3 cellular contexts compared by ENCODE assay signal in genomic region chr2:80258321-80258720, GRCh38.
TF ChIP-seq lines count a peak whose summit lies in the region.

No MANE protein-coding gene starts in this region.

TF ChIP-seq in SK-N-SH, 30 proteins besides CTCF, POLR2A, EP300 and RAD21:
- TF ChIP-seq RXRA (IDR thresholded peaks at IDR 0.05; ENCODE audit: borderline replicate concordance, low read depth): no peak
- peak; percentile 68 for TF ChIP-seq GATA2 (CRISPR knock-in tag; IDR thresholded peaks at IDR 0.05)
- TF ChIP-seq POLR2AphosphoS5 (IDR thresholded peaks at IDR 0.05; ENCODE audit: low read depth, low read length): no peak

TF ChIP-seq in SK-N-SH treated with all-trans-retinoic acid at 6 μM for 48 hours, 23 proteins besides CTCF, POLR2A, EP300 and RAD21:
- TF ChIP-seq, protein P1, sequence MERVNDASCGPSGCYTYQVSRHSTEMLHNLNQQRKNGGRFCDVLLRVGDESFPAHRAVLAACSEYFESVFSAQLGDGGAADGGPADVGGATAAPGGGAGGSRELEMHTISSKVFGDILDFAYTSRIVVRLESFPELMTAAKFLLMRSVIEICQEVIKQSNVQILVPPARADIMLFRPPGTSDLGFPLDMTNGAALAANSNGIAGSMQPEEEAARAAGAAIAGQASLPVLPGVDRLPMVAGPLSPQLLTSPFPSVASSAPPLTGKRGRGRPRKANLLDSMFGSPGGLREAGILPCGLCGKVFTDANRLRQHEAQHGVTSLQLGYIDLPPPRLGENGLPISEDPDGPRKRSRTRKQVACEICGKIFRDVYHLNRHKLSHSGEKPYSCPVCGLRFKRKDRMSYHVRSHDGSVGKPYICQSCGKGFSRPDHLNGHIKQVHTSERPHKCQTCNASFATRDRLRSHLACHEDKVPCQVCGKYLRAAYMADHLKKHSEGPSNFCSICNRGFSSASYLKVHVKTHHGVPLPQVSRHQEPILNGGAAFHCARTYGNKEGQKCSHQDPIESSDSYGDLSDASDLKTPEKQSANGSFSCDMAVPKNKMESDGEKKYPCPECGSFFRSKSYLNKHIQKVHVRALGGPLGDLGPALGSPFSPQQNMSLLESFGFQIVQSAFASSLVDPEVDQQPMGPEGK (CRISPR knock-in tag; IDR thresholded peaks at IDR 0.05; ENCODE audit: borderline replicate concordance): no peak
- TF ChIP-seq ISL1 (CRISPR knock-in tag; IDR thresholded peaks at IDR 0.05): no peak
- no peak for TF ChIP-seq CREB5 (CRISPR knock-in tag; IDR thresholded peaks at IDR 0.05; ENCODE audit: low read depth)
- no peak for TF ChIP-seq PPARA (CRISPR knock-in tag; IDR thresholded peaks at IDR 0.05; ENCODE audit: borderline replicate concordance)
- TF ChIP-seq GLIS3 (CRISPR knock-in tag; IDR thresholded peaks at IDR 0.05): no peak
- no peak for TF ChIP-seq OSR1 (CRISPR knock-in tag; IDR thresholded peaks at IDR 0.05)
TF ChIP-seq in SK-N-SH treated with all-trans-retinoic acid at 6 μM for 48 hours: peak in this region for 0.

TF ChIP-seq in H1, 55 proteins besides CTCF, POLR2A, EP300 and RAD21:
- TF ChIP-seq JUN (IDR thresholded peaks at IDR 0.05; ENCODE audit: low read depth, low read length) (no peak), ASH2L (IDR thresholded peaks at IDR 0.05; ENCODE audit: low read length) (no peak), TCF12 (IDR thresholded peaks at IDR 0.05; ENCODE audit: low read depth, low read length) (no peak)
- TF ChIP-seq, protein P2, sequence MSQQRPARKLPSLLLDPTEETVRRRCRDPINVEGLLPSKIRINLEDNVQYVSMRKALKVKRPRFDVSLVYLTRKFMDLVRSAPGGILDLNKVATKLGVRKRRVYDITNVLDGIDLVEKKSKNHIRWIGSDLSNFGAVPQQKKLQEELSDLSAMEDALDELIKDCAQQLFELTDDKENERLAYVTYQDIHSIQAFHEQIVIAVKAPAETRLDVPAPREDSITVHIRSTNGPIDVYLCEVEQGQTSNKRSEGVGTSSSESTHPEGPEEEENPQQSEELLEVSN (IDR thresholded peaks at IDR 0.05): no peak
